ENCODE assay signal across 3 cellular contexts in genomic region chr4:53013873-53014272, GRCh38.
A peak's percentile ranks its signal among the peaks of the same experiment; 100 is the strongest.
TF ChIP-seq lines count a peak whose summit lies in the region.

No MANE protein-coding gene starts in this region.

TF ChIP-seq in SK-N-SH, 30 proteins besides CTCF, POLR2A, EP300 and RAD21:
- TF ChIP-seq MXI1 (IDR thresholded peaks at IDR 0.05; ENCODE audit: low read depth, low read length) (peak; percentile 60; the same call in 1 of the 2 replicates), TAF1 (IDR thresholded peaks at IDR 0.05; ENCODE audit: borderline replicate concordance, low read depth, low read length) (no peak), NRF1 (IDR thresholded peaks at IDR 0.05; ENCODE audit: low read depth, low read length) (no peak), USF1 (IDR thresholded peaks at IDR 0.05; ENCODE audit: borderline replicate concordance, low read depth) (no peak), FOSL2 (IDR thresholded peaks at IDR 0.05; ENCODE audit: borderline replicate concordance, low read depth) (no peak), RFX5 (IDR thresholded peaks at IDR 0.05; ENCODE audit: low read length) (no peak), GABPA (IDR thresholded peaks at IDR 0.05; ENCODE audit: low read depth) (no peak), FOXM1 (IDR thresholded peaks at IDR 0.05; ENCODE audit: low read depth) (no peak), FOXJ3 (CRISPR knock-in tag; IDR thresholded peaks at IDR 0.05) (0 out of 2 replicates have a peak, but pooled peaks have one; percentile 17), EZH2phosphoT487 (IDR thresholded peaks at IDR 0.05; ENCODE audit: borderline replicate concordance, low read depth) (no peak)
- TF ChIP-seq, protein P1, sequence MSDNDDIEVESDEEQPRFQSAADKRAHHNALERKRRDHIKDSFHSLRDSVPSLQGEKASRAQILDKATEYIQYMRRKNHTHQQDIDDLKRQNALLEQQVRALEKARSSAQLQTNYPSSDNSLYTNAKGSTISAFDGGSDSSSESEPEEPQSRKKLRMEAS (IDR thresholded peaks at IDR 0.05; ENCODE audit: low read depth): no peak

TF ChIP-seq in SK-N-SH treated with all-trans-retinoic acid at 6 μM for 48 hours, 23 proteins besides CTCF, POLR2A, EP300 and RAD21:
- no peak for TF ChIP-seq BACH2 (CRISPR knock-in tag; IDR thresholded peaks at IDR 0.05; ENCODE audit: borderline replicate concordance)
- TF ChIP-seq TSHZ2 (CRISPR knock-in tag; IDR thresholded peaks at IDR 0.05): no peak
TF ChIP-seq in SK-N-SH treated with all-trans-retinoic acid at 6 μM for 48 hours: peak in this region for 0.

TF ChIP-seq in IMR-90, 13 proteins besides CTCF, POLR2A, EP300 and RAD21:
- TF ChIP-seq SMC3 (IDR thresholded peaks at IDR 0.05; ENCODE audit: low read depth, low read length): no peak
- TF ChIP-seq MAZ (IDR thresholded peaks at IDR 0.05; ENCODE audit: borderline replicate concordance, low read depth, low read length): no peak
- TF ChIP-seq, protein P2, sequence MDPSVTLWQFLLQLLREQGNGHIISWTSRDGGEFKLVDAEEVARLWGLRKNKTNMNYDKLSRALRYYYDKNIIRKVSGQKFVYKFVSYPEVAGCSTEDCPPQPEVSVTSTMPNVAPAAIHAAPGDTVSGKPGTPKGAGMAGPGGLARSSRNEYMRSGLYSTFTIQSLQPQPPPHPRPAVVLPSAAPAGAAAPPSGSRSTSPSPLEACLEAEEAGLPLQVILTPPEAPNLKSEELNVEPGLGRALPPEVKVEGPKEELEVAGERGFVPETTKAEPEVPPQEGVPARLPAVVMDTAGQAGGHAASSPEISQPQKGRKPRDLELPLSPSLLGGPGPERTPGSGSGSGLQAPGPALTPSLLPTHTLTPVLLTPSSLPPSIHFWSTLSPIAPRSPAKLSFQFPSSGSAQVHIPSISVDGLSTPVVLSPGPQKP (IDR thresholded peaks at IDR 0.05; ENCODE audit: borderline replicate concordance, low read depth, low read length): no peak
- no peak for TF ChIP-seq CHD1 (IDR thresholded peaks at IDR 0.05; ENCODE audit: low read depth, low read length)
- TF ChIP-seq BHLHE40 (IDR thresholded peaks at IDR 0.05; ENCODE audit: low read depth, low read length): no peak
- no peak for TF ChIP-seq FOS (IDR thresholded peaks at IDR 0.05; ENCODE audit: low read depth, low read length)
- TF ChIP-seq NFE2L2 (IDR thresholded peaks at IDR 0.05; ENCODE audit: low read depth, low read length): no peak
- TF ChIP-seq MXI1 (IDR thresholded peaks at IDR 0.05; ENCODE audit: borderline replicate concordance, low read depth, low read length): no peak
- TF ChIP-seq RFX5 (IDR thresholded peaks at IDR 0.05; ENCODE audit: low read depth, low read length): no peak
- TF ChIP-seq, protein P3, sequence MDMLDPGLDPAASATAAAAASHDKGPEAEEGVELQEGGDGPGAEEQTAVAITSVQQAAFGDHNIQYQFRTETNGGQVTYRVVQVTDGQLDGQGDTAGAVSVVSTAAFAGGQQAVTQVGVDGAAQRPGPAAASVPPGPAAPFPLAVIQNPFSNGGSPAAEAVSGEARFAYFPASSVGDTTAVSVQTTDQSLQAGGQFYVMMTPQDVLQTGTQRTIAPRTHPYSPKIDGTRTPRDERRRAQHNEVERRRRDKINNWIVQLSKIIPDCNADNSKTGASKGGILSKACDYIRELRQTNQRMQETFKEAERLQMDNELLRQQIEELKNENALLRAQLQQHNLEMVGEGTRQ (IDR thresholded peaks at IDR 0.05; ENCODE audit: low read depth, low read length): no peak
- TF ChIP-seq MAFK (IDR thresholded peaks at IDR 0.05; ENCODE audit: low read depth, low read length): no peak
- TF ChIP-seq CEBPB (IDR thresholded peaks at IDR 0.05; ENCODE audit: low read depth, low read length): no peak
TF ChIP-seq in IMR-90: peak in this region for 0.
